In the genomic region with DNA sequence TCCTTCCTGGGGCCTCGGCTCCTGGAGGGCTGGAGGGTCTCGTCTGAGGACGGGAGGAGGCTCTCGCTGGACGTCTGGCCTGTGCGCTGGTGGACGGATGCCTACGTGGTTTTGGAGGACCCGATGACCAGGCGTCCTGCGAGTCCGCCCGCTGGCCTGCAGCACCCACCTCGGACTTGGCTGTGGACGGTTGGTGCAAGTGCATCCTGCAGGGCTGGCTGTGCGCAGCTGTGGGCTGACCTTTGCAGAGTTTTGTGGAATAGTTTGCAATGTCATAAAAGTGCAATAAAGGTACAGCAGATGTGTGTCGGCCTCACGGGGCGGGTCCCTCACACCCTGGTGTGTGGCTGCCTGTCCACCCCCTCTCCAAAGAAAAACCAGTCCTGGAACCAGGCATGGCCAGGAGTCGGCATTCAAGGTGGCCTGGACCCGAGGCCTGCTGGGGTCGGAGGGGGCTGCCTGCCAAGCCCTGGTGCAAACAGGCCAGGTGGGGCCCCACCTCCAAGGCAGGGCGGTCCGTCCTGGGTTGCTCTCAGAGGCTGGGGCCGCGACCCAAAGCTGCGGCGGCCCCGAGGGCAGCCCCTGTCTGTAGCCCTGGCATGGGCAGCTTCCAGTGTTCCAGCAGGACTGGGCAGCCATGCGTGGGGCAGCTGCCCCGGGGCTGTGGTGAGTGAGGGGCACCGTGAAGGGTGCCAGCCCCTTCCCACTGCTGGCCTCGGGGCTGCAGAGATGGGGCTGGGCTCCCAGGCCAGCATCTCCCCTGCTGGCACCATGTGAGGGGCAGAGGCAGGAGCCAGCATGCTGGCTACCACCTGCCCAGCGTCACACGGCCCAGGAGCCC, we compare ENCODE assay signal across 16 cellular contexts. TPM values are rescaled to one million over a fixed set of nuclear protein-coding genes. Genes with fewer than 3 reads are reported as not detected.
DNase-seq lines count a peak whose midpoint lies in the region; ATAC-seq and TF ChIP-seq lines count a peak whose summit lies in the region.
"Had no signal": no experiment of that assay in that cellular context is flagged by ENCODE, and none has a peak within 500 bp of the region (broad histone marks: within the 10 kb centered on the region; RNA-seq: fewer than 3 reads in every experiment).

No MANE protein-coding gene starts in this region.

- CTCF ChIA-PET in A673 (lab: Charles Lee), result no interaction called here

- POLR2A ChIA-PET in A673 (lab: Charles Lee; ENCODE audit: low non-redundant PET), result no interaction called here

- intact Hi-C loops in Right ventricle myocardium inferior (cut with DNase I), result no loop called here
- intact Hi-C loops in cardiac septum (cut with DNase I), result no loop called here
- intact Hi-C loops in right cardiac atrium (cut with DNase I), result no loop called here
- intact Hi-C loops in mucosa of descending colon (cut with DNase I, micrococcal nuclease), result no loop called here
- intact Hi-C loops in upper lobe of right lung (cut with DNase I), result no loop called here
- intact Hi-C loops in A673 (cut with micrococcal nuclease; ENCODE audit: unreplicated experiment), result no loop called here

- H3K27me3 ChIP-seq in right cardiac atrium (ENCODE audit: control insufficient read depth, insufficient read depth) (no peaks in the 10 kb centered on the region), upper lobe of right lung (no peaks in the 10 kb centered on the region), A673 (replicated peaks; ENCODE audit: insufficient read depth, low read depth, low read length, poor library complexity) (no peaks in the 10 kb centered on the region)

- H3K36me3 ChIP-seq in mucosa of descending colon (ENCODE audit: low read depth) (no peaks in the 10 kb centered on the region), upper lobe of right lung (peaks cover 46% of the 10 kb centered on the region), A673 (ENCODE audit: insufficient read depth, low read length, poor library complexity, severe bottlenecking) (peaks cover 22% of the 10 kb centered on the region)
- H3K36me3 ChIP-seq: HAP-1 had no signal

- H3K4me1 ChIP-seq in right cardiac atrium (ENCODE audit: control insufficient read depth, insufficient read depth, low read length), result no peaks in the 10 kb centered on the region
- H3K4me1 ChIP-seq in mucosa of descending colon (ENCODE audit: low read depth), result peaks cover 16% of the 10 kb centered on the region
- H3K4me1 ChIP-seq in upper lobe of right lung, result peaks cover 4% of the 10 kb centered on the region
- no peaks in the 10 kb centered on the region for H3K4me1 ChIP-seq in A673 (ENCODE audit: insufficient read depth, low read length, poor library complexity, severe bottlenecking)
- H3K4me1 ChIP-seq: HAP-1 had no signal

- 94% methylated on average over 35 of the region's 35 CpGs for WGBS in right cardiac atrium

- DNase-seq in Right ventricle myocardium inferior (ENCODE audit: missing footprints) (peak; percentile 50), cardiac septum (ENCODE audit: low spot score) (no peak), right cardiac atrium (peak in 2 of 3 donors; percentile 11 to 44), mucosa of descending colon (peak; percentile 83 to 86 (median 83)), upper lobe of right lung (peak; percentile 62), A673 (ENCODE audit: low spot score) (no peak), NCI-H128 (lab: John Stamatoyannopoulos, UW; ENCODE audit: unreplicated experiment) (no peak)
- DNase-seq: CD4-positive, CD25-positive, alpha-beta regulatory T cell; DMS53; NCI-H1694 treated with DMSO at 0.1 percent for 48 hours; NCI-H69; NK-92 treated with Interleukin-12 subunit alpha and Interleukin-12 subunit beta, amount 100 ng/mL, for 24 hours had no signal

- ATAC-seq in Right ventricle myocardium inferior (no peak), right cardiac atrium (peak; percentile 7 to 9), mucosa of descending colon (peak; percentile 87), upper lobe of right lung (no peak), HG02970 (IDR thresholded peaks at IDR 0.05; ENCODE audit: low FRiP score, unreplicated experiment) (no peak)
- ATAC-seq: GM12878, K562 had no signal

- H3K4me3 ChIP-seq in right cardiac atrium (ENCODE audit: low read length) (no peak overlapping the region), mucosa of descending colon (no peak overlapping the region), upper lobe of right lung (no peak overlapping the region), A673 (ENCODE audit: low read depth, low read length, poor library complexity, severe bottlenecking) (no peak overlapping the region)
- H3K4me3 ChIP-seq: GM12878, HAP-1, K562 had no signal

- H3K9me3 ChIP-seq in right cardiac atrium (ENCODE audit: control insufficient read depth, low read length), result no peaks in the 10 kb centered on the region
- H3K9me3 ChIP-seq in mucosa of descending colon, result peaks cover 7% of the 10 kb centered on the region
- no peaks in the 10 kb centered on the region for H3K9me3 ChIP-seq in upper lobe of right lung
- H3K9me3 ChIP-seq in A673 (ENCODE audit: low read depth, low read length, poor library complexity, severe bottlenecking), result peaks cover 16% of the 10 kb centered on the region

- no peak for TF ChIP-seq CTCF in mucosa of descending colon (IDR thresholded peaks at IDR 0.05)
- TF ChIP-seq CTCF in upper lobe of right lung (IDR thresholded peaks at IDR 0.05), result no peak
- TF ChIP-seq CTCF in A673 (conservative IDR thresholded peaks at IDR 0.05; ENCODE audit: low read depth, low read length), result no peak

- BruUV-seq in A673 (replicated peaks; lab: Mats Ljungman, UMichigan), result no TSS peak

- H3K27ac ChIP-seq in right cardiac atrium (ENCODE audit: low read length), result no peak overlapping the region
- H3K27ac ChIP-seq in upper lobe of right lung, result no peak overlapping the region
- H3K27ac ChIP-seq in A673 (ENCODE audit: low read depth, low read length, poor library complexity, severe bottlenecking), result no peak overlapping the region

RNA-seq across cellular contexts. Expression of gene FOXL3, which starts 29.3 kb away (rescaled TPM):
- not detected for total RNA-seq in Right ventricle myocardium inferior
- total RNA-seq in cardiac septum, result not detected
- not detected for total RNA-seq in right cardiac atrium
- not detected for polyA plus RNA-seq in right cardiac atrium
- total RNA-seq in mucosa of descending colon, result under 1 TPM in 1 of 3 donors, not detected in 2; 0.43 TPM
- total RNA-seq in upper lobe of right lung, result not detected
- not detected in 2 replicates for total RNA-seq in A673 (2021)
- total RNA-seq: CD4-positive, CD25-positive, alpha-beta regulatory T cell; GM12878; K562 had no signal
- polyA plus RNA-seq: CD4-positive, CD25-positive, alpha-beta regulatory T cell; GM12878; K562 had no signal

Comparison
In these comparisons a context has a peak if more than half of its experiments do, and no peak if none do; other contexts are left out.
1. ATAC-seq: peak in right cardiac atrium (2 of 2) and mucosa of descending colon (single experiment); none in Right ventricle myocardium inferior (single experiment), upper lobe of right lung (single experiment) and HG02970 (single experiment).
2. DNase-seq: peak in Right ventricle myocardium inferior (single experiment), right cardiac atrium (2 of 3), mucosa of descending colon (3 of 3) and upper lobe of right lung (single experiment); none in cardiac septum (single experiment), A673 (single experiment) and NCI-H128 (single experiment).